Comparison of ENCODE assay signal across 12 cellular contexts in genomic region chr17:19262650-19263620, GRCh38. TPM values are rescaled to one million over a fixed set of nuclear protein-coding genes. Genes with fewer than 3 reads are reported as not detected.
DNase-seq lines count a peak whose midpoint lies in the region; ATAC-seq, FAIRE-seq and TF ChIP-seq lines count a peak whose summit lies in the region.
"Had no signal": no experiment of that assay in that cellular context is flagged by ENCODE, and none has a peak within 500 bp of the region (broad histone marks: within the 10 kb centered on the region; RNA-seq: fewer than 3 reads in every experiment).

No MANE protein-coding gene starts in this region.

- no peak for TF ChIP-seq CTCF in endothelial cell (IDR thresholded peaks at IDR 0.05; ENCODE audit: unreplicated experiment)
- no peak for TF ChIP-seq CTCF in mucosa of descending colon (IDR thresholded peaks at IDR 0.05)
- no peak for TF ChIP-seq CTCF in uterus (IDR thresholded peaks at IDR 0.05)

- no peaks in the 10 kb centered on the region for H3K27me3 ChIP-seq in uterus

- no peak for FAIRE-seq in GM19239 (lab: Jason Lieb, UNC)

- peak; percentile 4 for DNase-seq in stimulated activated CD4-positive, alpha-beta T cell treated with anti-CD3 and anti-CD28 coated beads, Interleukin-15, amount 100 ng/mL, for 24 hours
- DNase-seq in stimulated activated CD4-positive, alpha-beta T cell treated with anti-CD3 and anti-CD28 coated beads, Interleukin-12 subunit alpha, Interleukin-12 subunit beta, amount 100 ng/mL, for 4 hours: no peak
- DNase-seq in endothelial cell (ENCODE audit: low spot score) (no peak), mucosa of descending colon (no peak), uterus (peak in 1 of 2 donors; percentile 56), head of caudate nucleus (no peak), GM19239 (ENCODE audit: insufficient read length, low spot score) (no peak), NAMALWA (ENCODE audit: low spot score) (no peak)
- DNase-seq: activated naive CD4-positive, alpha-beta T cell treated with anti-CD3 and anti-CD28 coated beads, Interleukin-2, amount 10 ng/mL, durations not matched to agents 7 days and 5 days; NCI-H748 treated with DMSO at 0.1 percent for 48 hours had no signal

- no peak overlapping the region for H3K4me3 Mint-ChIP-seq in endothelial cell (ENCODE audit: unreplicated experiment)
- H3K4me3 Mint-ChIP-seq: activated naive CD4-positive, alpha-beta T cell treated with anti-CD3 and anti-CD28 coated beads, Interleukin-2, amount 10 ng/mL, durations not matched to agents 7 days and 5 days; T-helper 2 cell treated with Interferon-gamma antibody and Interleukin-4, amounts not matched to agents 5 μg/mL and 100 μg/mL, for 36 hours had no signal

- H3K27ac ChIP-seq in uterus: peak overlapping the region; percentile 79 to 88
- H3K27ac ChIP-seq: BLaER1 treated with 17β-estradiol and CSF1 and Interleukin-3, amounts not matched to agents 10 nM and 100 nM had no signal

- H3K9me3 Mint-ChIP-seq in endothelial cell (ENCODE audit: unreplicated experiment): no peaks in the 10 kb centered on the region
- H3K9me3 Mint-ChIP-seq: activated naive CD4-positive, alpha-beta T cell treated with anti-CD3 and anti-CD28 coated beads, Interleukin-2, amount 10 ng/mL, durations not matched to agents 7 days and 5 days; T-helper 2 cell treated with Interferon-gamma antibody and Interleukin-4, amounts not matched to agents 5 μg/mL and 100 μg/mL, for 36 hours had no signal

- H3K27me3 Mint-ChIP-seq in endothelial cell (ENCODE audit: unreplicated experiment): peaks cover 11% of the 10 kb centered on the region

- intact Hi-C loops in mucosa of descending colon (cut with DNase I, micrococcal nuclease): no loop called here
- intact Hi-C loops in uterus (cut with DNase I; ENCODE audit: low total_unique reads): no loop called here
- intact Hi-C loops in head of caudate nucleus (cut with DNase I): no loop called here

- peak overlapping the region; percentile 28 for H3K27ac Mint-ChIP-seq in endothelial cell (ENCODE audit: unreplicated experiment)
- H3K27ac Mint-ChIP-seq: activated naive CD4-positive, alpha-beta T cell treated with anti-CD3 and anti-CD28 coated beads, Interleukin-2, amount 10 ng/mL, durations not matched to agents 7 days and 5 days; T-helper 2 cell treated with Interferon-gamma antibody and Interleukin-4, amounts not matched to agents 5 μg/mL and 100 μg/mL, for 36 hours had no signal

- H3K4me1 ChIP-seq in mucosa of descending colon (ENCODE audit: low read depth) (peaks cover 22% of the 10 kb centered on the region), uterus (peaks cover 21 to 26% of the 10 kb centered on the region in 2 donors)

- H3K36me3 ChIP-seq in mucosa of descending colon (ENCODE audit: low read depth) (no peaks in the 10 kb centered on the region), uterus (no peaks in the 10 kb centered on the region)
- H3K36me3 ChIP-seq: BLaER1 treated with 17β-estradiol and CSF1 and Interleukin-3, amounts not matched to agents 10 nM and 100 nM had no signal

- H3K36me3 Mint-ChIP-seq in endothelial cell (ENCODE audit: low read depth, unreplicated experiment): peaks cover 20% of the 10 kb centered on the region
- H3K36me3 Mint-ChIP-seq: activated naive CD4-positive, alpha-beta T cell treated with anti-CD3 and anti-CD28 coated beads, Interleukin-2, amount 10 ng/mL, durations not matched to agents 7 days and 5 days had no signal

- H3K9me3 ChIP-seq in mucosa of descending colon (no peaks in the 10 kb centered on the region), uterus (no peaks in the 10 kb centered on the region)
- H3K9me3 ChIP-seq: BLaER1 treated with 17β-estradiol and CSF1 and Interleukin-3, amounts not matched to agents 10 nM and 100 nM had no signal

- ATAC-seq in mucosa of descending colon: peak; percentile 12

- no peak for TF ChIP-seq POLR2A in uterus (IDR thresholded peaks at IDR 0.05)

- H3K4me1 Mint-ChIP-seq in endothelial cell (ENCODE audit: unreplicated experiment): peaks cover 78% of the 10 kb centered on the region
- H3K4me1 Mint-ChIP-seq: activated naive CD4-positive, alpha-beta T cell treated with anti-CD3 and anti-CD28 coated beads, Interleukin-2, amount 10 ng/mL, durations not matched to agents 7 days and 5 days had no signal

- H3K4me3 ChIP-seq in mucosa of descending colon (no peak overlapping the region), uterus (no peak overlapping the region)
- H3K4me3 ChIP-seq: BLaER1 treated with 17β-estradiol and CSF1 and Interleukin-3, amounts not matched to agents 10 nM and 100 nM had no signal

RNA-seq across cellular contexts. Expression of gene EPN2, which starts 25.8 kb away (rescaled TPM):
- total RNA-seq in endothelial cell (ENCODE audit: unreplicated experiment) (74.5 TPM), mucosa of descending colon (10 to 100 TPM; 32.6 to 75.8 (median 45.0) TPM), uterus (100 to 1,000 TPM in 2 of 4 donors, 10 to 100 TPM in 2; 25.6 to 145 (median 84.1) TPM)
